ENCODE assay signal across 16 cellular contexts in genomic region chr2:170717991-170718589, GRCh38. TPM values are rescaled to one million over a fixed set of nuclear protein-coding genes. Genes with fewer than 3 reads are reported as not detected.
DNase-seq lines count a peak whose midpoint lies in the region; ATAC-seq and TF ChIP-seq lines count a peak whose summit lies in the region.
"Had no signal": no experiment of that assay in that cellular context is flagged by ENCODE, and none has a peak within 500 bp of the region (broad histone marks: within the 10 kb centered on the region; RNA-seq: fewer than 3 reads in every experiment).

No MANE protein-coding gene starts in this region.

- H4K20me1 ChIP-seq in Karpas-422 (ENCODE audit: insufficient read depth, low read depth, low read length), result no peaks in the 10 kb centered on the region

- no peaks in the 10 kb centered on the region for H3K9me3 ChIP-seq in T-helper 17 cell (ENCODE audit: control insufficient read depth, low read length, poor library complexity, severe bottlenecking)
- H3K9me3 ChIP-seq in iPS-20b (ENCODE audit: insufficient read depth, low read depth, low read length), result no peaks in the 10 kb centered on the region; the same call in 1 of the 2 replicates
- H3K9me3 ChIP-seq in Karpas-422 (ENCODE audit: low read length), result no peaks in the 10 kb centered on the region
- no peaks in the 10 kb centered on the region for H3K9me3 ChIP-seq in tibial nerve
- H3K9me3 ChIP-seq: breast epithelium, heart left ventricle, stomach had no signal

- H3K27me3 ChIP-seq in iPS-20b (ENCODE audit: insufficient read depth, low read length), result peaks cover 89% of the 10 kb centered on the region
- H3K27me3 ChIP-seq in Karpas-422 (ENCODE audit: low read length), result no peaks in the 10 kb centered on the region
- H3K27me3 ChIP-seq in tibial nerve, result peaks cover 0 to 70% of the 10 kb centered on the region in 2 donors

- TF ChIP-seq EP300 in tibial nerve (IDR thresholded peaks at IDR 0.05), result no peak

- H3K9me2 ChIP-seq in Karpas-422 (replicated peaks; ENCODE audit: insufficient read depth, low read length), result no peaks in the 10 kb centered on the region

- no peak for TF ChIP-seq CTCF in tibial nerve (IDR thresholded peaks at IDR 0.05)

- 28 to 37% methylated on average over 18 of the region's 18 CpGs for WGBS in tibial nerve, 2 donors

- H2AFZ ChIP-seq in Karpas-422 (ENCODE audit: low read length), result no peak overlapping the region

- H3K4me3 ChIP-seq in iPS-20b (ENCODE audit: low read length) (peak overlapping the region; percentile 33), Karpas-422 (ENCODE audit: low read length) (no peak overlapping the region), tibial nerve (no peak overlapping the region)

- H3K27me3 Mint-ChIP-seq in activated naive CD4-positive, alpha-beta T cell treated with anti-CD3 and anti-CD28 coated beads, Interleukin-2, amount 50 U/mL, for 24 hours, result peaks cover 48% of the 10 kb centered on the region
- H3K27me3 Mint-ChIP-seq in T-helper 17 cell, result peaks cover 63% of the 10 kb centered on the region
- peaks cover 42 to 64% of the 10 kb centered on the region in 2 donors for H3K27me3 Mint-ChIP-seq in stimulated activated naive B cell treated with anti-CD40 and anti-IgM and Interleukin-4, amounts not matched to agents 10 μg/mL and 1 μg/mL and 100 μg/mL, for 72 hours

- H3K36me3 ChIP-seq in iPS-20b (ENCODE audit: insufficient read depth, low read depth, low read length), result no peaks in the 10 kb centered on the region; the same call in 1 of the 2 replicates
- H3K36me3 ChIP-seq in Karpas-422 (ENCODE audit: insufficient read depth, low read length), result no peaks in the 10 kb centered on the region
- H3K36me3 ChIP-seq in tibial nerve, result no peaks in the 10 kb centered on the region
- H3K36me3 ChIP-seq: breast epithelium, heart left ventricle, stomach had no signal

- H3K79me2 ChIP-seq in Karpas-422 (ENCODE audit: low read length), result no peaks in the 10 kb centered on the region

- H3K27ac Mint-ChIP-seq in activated naive CD4-positive, alpha-beta T cell treated with anti-CD3 and anti-CD28 coated beads, Interleukin-2, amount 50 U/mL, for 24 hours, result no peak overlapping the region
- no peak overlapping the region for H3K27ac Mint-ChIP-seq in activated naive CD4-positive, alpha-beta T cell treated with anti-CD3 and anti-CD28 coated beads, Interleukin-2, amount 50 U/mL, for 72 hours
- peak overlapping the region; percentile 10 for H3K27ac Mint-ChIP-seq in T-helper 17 cell
- H3K27ac Mint-ChIP-seq in stimulated activated naive B cell treated with anti-CD40 and anti-IgM and Interleukin-4, amounts not matched to agents 10 μg/mL and 1 μg/mL and 100 μg/mL, for 72 hours, result peak overlapping the region; percentile 77

- H3K4me2 ChIP-seq in Karpas-422 (ENCODE audit: low read depth, low read length, poor library complexity, severe bottlenecking), result no peak overlapping the region

- no peaks in the 10 kb centered on the region for H3K9me3 Mint-ChIP-seq in activated naive CD4-positive, alpha-beta T cell treated with anti-CD3 and anti-CD28 coated beads, Interleukin-2, amount 50 U/mL, for 24 hours
- no peaks in the 10 kb centered on the region for H3K9me3 Mint-ChIP-seq in activated naive CD4-positive, alpha-beta T cell treated with anti-CD3 and anti-CD28 coated beads, Interleukin-2, amount 50 U/mL, for 72 hours
- H3K9me3 Mint-ChIP-seq in stimulated activated naive B cell treated with anti-CD40 and anti-IgM and Interleukin-4, amounts not matched to agents 10 μg/mL and 1 μg/mL and 100 μg/mL, for 72 hours, result no peaks in the 10 kb centered on the region

- no peak for TF ChIP-seq POLR2A in tibial nerve (IDR thresholded peaks at IDR 0.05)

- peaks cover 30% of the 10 kb centered on the region for H3K4me1 Mint-ChIP-seq in activated naive CD4-positive, alpha-beta T cell treated with anti-CD3 and anti-CD28 coated beads, Interleukin-2, amount 50 U/mL, for 24 hours
- H3K4me1 Mint-ChIP-seq in T-helper 17 cell, result peaks cover 20% of the 10 kb centered on the region
- peaks cover 18 to 32% of the 10 kb centered on the region in 2 donors for H3K4me1 Mint-ChIP-seq in stimulated activated naive B cell treated with anti-CD40 and anti-IgM and Interleukin-4, amounts not matched to agents 10 μg/mL and 1 μg/mL and 100 μg/mL, for 72 hours

- no peaks in the 10 kb centered on the region for H3K4me1 ChIP-seq in iPS-20b (ENCODE audit: insufficient read depth, low read length)
- no peaks in the 10 kb centered on the region for H3K4me1 ChIP-seq in Karpas-422 (ENCODE audit: low read length)
- peaks cover 0 to 48% (median 29%) of the 10 kb centered on the region in 4 donors for H3K4me1 ChIP-seq in tibial nerve

- DNase-seq in activated naive CD4-positive, alpha-beta T cell treated with anti-CD3 and anti-CD28 coated beads, Interleukin-2, amount 50 U/mL, for 72 hours (ENCODE audit: low spot score in 2 of 2), result no peak
- DNase-seq in T-helper 17 cell (no peak), Karpas-422 (no peak), tibial nerve (ENCODE audit: low spot score in 2 of 2) (no peak)
- DNase-seq in stimulated activated naive B cell treated with anti-CD40 and anti-IgM and Interleukin-4, amounts not matched to agents 10 μg/mL and 1 μg/mL and 100 μg/mL, for 72 hours, result no peak
- DNase-seq: ACHN; activated naive CD4-positive, alpha-beta T cell treated with anti-CD3 and anti-CD28 coated beads, Interleukin-2, amount 50 U/mL, for 16 hours; heart left ventricle; NCI-H526; stomach had no signal

- H3K9ac ChIP-seq in iPS-20b (ENCODE audit: low read depth, low read length) (no peak overlapping the region), Karpas-422 (ENCODE audit: low read length) (no peak overlapping the region)

- peaks cover 3% of the 10 kb centered on the region for H3K36me3 Mint-ChIP-seq in activated naive CD4-positive, alpha-beta T cell treated with anti-CD3 and anti-CD28 coated beads, Interleukin-2, amount 50 U/mL, for 24 hours
- H3K36me3 Mint-ChIP-seq in activated naive CD4-positive, alpha-beta T cell treated with anti-CD3 and anti-CD28 coated beads, Interleukin-2, amount 50 U/mL, for 72 hours, result peaks cover 0 to 7% of the 10 kb centered on the region in 2 donors
- H3K36me3 Mint-ChIP-seq in T-helper 17 cell (ENCODE audit: low read depth), result peaks cover 2% of the 10 kb centered on the region
- H3K36me3 Mint-ChIP-seq in stimulated activated naive B cell treated with anti-CD40 and anti-IgM and Interleukin-4, amounts not matched to agents 10 μg/mL and 1 μg/mL and 100 μg/mL, for 72 hours, result peaks cover 2 to 3% of the 10 kb centered on the region in 2 donors

- no peak for ATAC-seq in activated naive CD4-positive, alpha-beta T cell treated with anti-CD3 and anti-CD28 coated beads, Interleukin-2, amount 50 U/mL, for 72 hours
- ATAC-seq in T-helper 17 cell (no peak), GM21381 (IDR thresholded peaks at IDR 0.05; ENCODE audit: unreplicated experiment) (no peak)
- no peak for ATAC-seq in stimulated activated naive B cell treated with anti-CD40 and anti-IgM and Interleukin-4, amounts not matched to agents 10 μg/mL and 1 μg/mL and 100 μg/mL, for 72 hours (replicated peaks)
- ATAC-seq: heart left ventricle had no signal

- H3K27ac ChIP-seq in iPS-20b (ENCODE audit: low read length) (no peak overlapping the region), Karpas-422 (ENCODE audit: low read length) (no peak overlapping the region), tibial nerve (no peak overlapping the region)
- H3K27ac ChIP-seq: breast epithelium, heart left ventricle had no signal

- H3K4me3 Mint-ChIP-seq in activated naive CD4-positive, alpha-beta T cell treated with anti-CD3 and anti-CD28 coated beads, Interleukin-2, amount 50 U/mL, for 24 hours, result peak overlapping the region; percentile 71
- H3K4me3 Mint-ChIP-seq in T-helper 17 cell, result no peak overlapping the region
- peak overlapping the region in 1 of 2 donors; percentile 31 for H3K4me3 Mint-ChIP-seq in stimulated activated naive B cell treated with anti-CD40 and anti-IgM and Interleukin-4, amounts not matched to agents 10 μg/mL and 1 μg/mL and 100 μg/mL, for 72 hours

RNA-seq across cellular contexts. Expression of gene SP5, which starts 3.0 kb away (rescaled TPM):
- under 1 TPM in 1 of 2 donors, not detected in 1; 0.19 TPM for total RNA-seq in activated naive CD4-positive, alpha-beta T cell treated with anti-CD3 and anti-CD28 coated beads, Interleukin-2, amount 50 U/mL, for 72 hours
- total RNA-seq in T-helper 17 cell (not detected), tibial nerve (10 to 100 TPM in 1 of 4 donors, 1 to 10 TPM in 3; 6.6 to 14.1 (median 8.4) TPM)
- total RNA-seq in Karpas-422 (2014; rRNA removed; shearing (Covaris generic); ENCODE audit: low replicate concordance), result not detected in 2 replicates
- total RNA-seq: pulmonary artery endothelial cell had no signal

RNA-seq across cellular contexts. Expression of gene ERICH2, which starts 52.1 kb away (rescaled TPM):
- not detected for total RNA-seq in activated naive CD4-positive, alpha-beta T cell treated with anti-CD3 and anti-CD28 coated beads, Interleukin-2, amount 50 U/mL, for 72 hours
- total RNA-seq in T-helper 17 cell (not detected), tibial nerve (under 1 TPM in 1 of 4 donors, not detected in 3; 0.98 TPM)
- not detected in 2 replicates for total RNA-seq in Karpas-422 (2014; rRNA removed; shearing (Covaris generic); ENCODE audit: low replicate concordance)
- total RNA-seq: pulmonary artery endothelial cell; stomach; T-helper 1 cell treated with Interleukin-12 subunit alpha and Interleukin-12 subunit beta and Interleukin-4 antibody, amounts not matched to agents 30 ng/mL and 1 ng/mL, for 36 hours had no signal

Comparison
In these comparisons a context has a peak if more than half of its experiments do, and no peak if none do; other contexts are left out.
1. H3K27ac Mint-ChIP-seq: peak in T-helper 17 cell (single experiment) and stimulated activated naive B cell treated with anti-CD40 and anti-IgM and Interleukin-4, amounts not matched to agents 10 μg/mL and 1 μg/mL and 100 μg/mL, for 72 hours (single experiment); none in activated naive CD4-positive, alpha-beta T cell treated with anti-CD3 and anti-CD28 coated beads, Interleukin-2, amount 50 U/mL, for 24 hours (single experiment) and activated naive CD4-positive, alpha-beta T cell treated with anti-CD3 and anti-CD28 coated beads, Interleukin-2, amount 50 U/mL, for 72 hours (0 of 2).